ENCODE assay signal across 38 cellular contexts in genomic region chr1:226277897-226278296, GRCh38. TPM values are rescaled to one million over a fixed set of nuclear protein-coding genes. Genes with fewer than 3 reads are reported as not detected.
DNase-seq lines count a peak whose midpoint lies in the region; ATAC-seq, FAIRE-seq and TF ChIP-seq lines count a peak whose summit lies in the region.
"Had no signal": no experiment of that assay in that cellular context is flagged by ENCODE, and none has a peak within 500 bp of the region (broad histone marks: within the 10 kb centered on the region; RNA-seq: fewer than 3 reads in every experiment).

No MANE protein-coding gene starts in this region.

- H2AFZ ChIP-seq in K562 (ENCODE audit: low read depth, low read length) (no peak overlapping the region), HepG2 (ENCODE audit: low read length) (no peak overlapping the region)

- peaks cover 2% of the 10 kb centered on the region for H3K36me3 Mint-ChIP-seq in chondrocyte (ENCODE audit: low read depth)

- H3K4me2 ChIP-seq in K562 (ENCODE audit: insufficient read depth, low read length) (no peak overlapping the region), HepG2 (ENCODE audit: low read depth, low read length) (no peak overlapping the region)
- H3K4me2 ChIP-seq: A549; BLaER1; BLaER1 treated with 17β-estradiol and CSF1 and Interleukin-3, amounts not matched to agents 10 nM and 100 nM had no signal

- H3K36me3 ChIP-seq in cardiac muscle cell, result peaks cover 3% of the 10 kb centered on the region
- peaks cover 5 to 26% of the 10 kb centered on the region in 2 experiments for H3K36me3 ChIP-seq in HEK293 (ENCODE audit: control insufficient read depth in 2 of 2, insufficient read depth in 1 of 2, low read length in 2 of 2)
- H3K36me3 ChIP-seq in K562 (ENCODE audit: control insufficient read depth, insufficient read depth, low read length), result peaks cover 62% of the 10 kb centered on the region; the same call in 2 of the 3 replicates
- peaks cover 2 to 3% of the 10 kb centered on the region in 2 experiments; a peak in 2 of 5 replicates for H3K36me3 ChIP-seq in HepG2 (replicated peaks in 1 of 2; ENCODE audit: control insufficient read depth in 1 of 2, insufficient read depth in 2 of 2, low read length in 2 of 2)

- H3K9me3 ChIP-seq in cardiac muscle cell (ENCODE audit: low read depth), result no peaks in the 10 kb centered on the region
- no peaks in the 10 kb centered on the region for H3K9me3 ChIP-seq in HEK293 (ENCODE audit: control insufficient read depth, insufficient read depth, low read depth, low read length)
- no peaks in the 10 kb centered on the region for H3K9me3 ChIP-seq in K562 (replicated peaks; ENCODE audit: control insufficient read depth, insufficient read depth, low read depth, low read length)
- no peaks in the 10 kb centered on the region for H3K9me3 ChIP-seq in HepG2 (ENCODE audit: low read length)
- H3K9me3 ChIP-seq: A549; BE2C; BLaER1; BLaER1 treated with 17β-estradiol and CSF1 and Interleukin-3, amounts not matched to agents 10 nM and 100 nM; Caco-2 had no signal

- H3K27ac Mint-ChIP-seq in chondrocyte (ENCODE audit: unreplicated experiment), result no peak overlapping the region
- H3K27ac Mint-ChIP-seq: B cell; CD4-positive, alpha-beta memory T cell; CD4-positive, alpha-beta T cell; CD4-positive, CD25-positive, alpha-beta regulatory T cell; CD8-positive, alpha-beta memory T cell; CD8-positive, alpha-beta T cell had no signal

- no peak for TF ChIP-seq RAD21 in K562 (CRISPR knock-in tag; conservative IDR thresholded peaks at IDR 0.05 in 1 of 2, IDR thresholded peaks at IDR 0.05 in 1 of 2)
- TF ChIP-seq RAD21 in HepG2 (CRISPR knock-in tag; IDR thresholded peaks at IDR 0.05), result no peak

- POLR2A ChIA-PET in HEK293 (lab: Yijun Ruan, JAX) (no interaction called here), K562 (lab: Yijun Ruan, JAX) (interaction anchor here (0.8 to 1.2 kb wide), 2 partner anchors 9 to 178 kb away, joined by 3 to 4 read pairs; no protein-coding TSS in a partner anchor), HepG2 (lab: Yijun Ruan, JAX) (no interaction called here)

- H3K4me1 Mint-ChIP-seq in chondrocyte (ENCODE audit: low read depth), result peaks cover under 1% of the 10 kb centered on the region
- H3K4me1 Mint-ChIP-seq: CD4-positive, alpha-beta memory T cell; CD8-positive, alpha-beta memory T cell had no signal

- no peak overlapping the region for H3K4me3 Mint-ChIP-seq in chondrocyte (ENCODE audit: unreplicated experiment)
- H3K4me3 Mint-ChIP-seq: B cell; CD14-positive monocyte; CD4-positive, alpha-beta memory T cell; CD4-positive, alpha-beta T cell; CD4-positive, CD25-positive, alpha-beta regulatory T cell; CD8-positive, alpha-beta memory T cell; CD8-positive, alpha-beta T cell had no signal

- ATAC-seq in Right ventricle myocardium inferior (no peak), K562 (no peak), HepG2 (no peak), HG02852 (IDR thresholded peaks at IDR 0.05; ENCODE audit: unreplicated experiment) (no peak)
- ATAC-seq: A549; CD8-positive, alpha-beta T cell had no signal

- H3K79me2 ChIP-seq in K562 (ENCODE audit: control insufficient read depth, insufficient read depth, low read length) (no peaks in the 10 kb centered on the region), HepG2 (ENCODE audit: insufficient read depth, low read length) (no peaks in the 10 kb centered on the region)

- TF ChIP-seq EP300 in K562 (IDR thresholded peaks at IDR 0.05; ENCODE audit: low read length) (no peak), HepG2 (IDR thresholded peaks at IDR 0.05; ENCODE audit: low read depth in 2 of 2, low read length in 2 of 2) (no peak), HepG2 (CRISPR knock-in tag; IDR thresholded peaks at IDR 0.05; ENCODE audit: borderline replicate concordance) (no peak)

- DNase-seq in cardiac muscle cell (ENCODE audit: low read depth in 1 of 2, low spot score in 1 of 2) (no peak), Right ventricle myocardium inferior (ENCODE audit: missing footprints) (no peak), K562 (ENCODE audit: extremely low read depth in 1 of 4, low spot score in 3 of 4) (no peak), chondrocyte (ENCODE audit: low spot score) (peak; percentile 22), kidney tubule cell (ENCODE audit: low spot score) (no peak), HepG2 (ENCODE audit: low spot score) (no peak)
- DNase-seq: 8988T; ACHN; AML-193; BE2C; C1 segment of cervical spinal cord; Caco-2; Calu3; CD4-positive, alpha-beta memory T cell; CD4-positive, alpha-beta T cell; CD4-positive, CD25-positive, alpha-beta regulatory T cell; CD8-positive, alpha-beta memory T cell; CD8-positive, alpha-beta T cell; COR-L47; DMS 273 treated with DMSO at 0.1 percent for 48 hours; DMS153; DMS53; DMS79; DMS79 treated with DMSO at 0.1 percent for 48 hours; DND-41; EL had no signal

- intact Hi-C loops in Right ventricle myocardium inferior (cut with DNase I), result no loop called here
- intact Hi-C loops in K562 (cut with micrococcal nuclease), result no loop called here
- intact Hi-C loops in HepG2 (cut with micrococcal nuclease; ENCODE audit: unreplicated experiment), result no loop called here

- H3K9me1 ChIP-seq in K562 (ENCODE audit: control insufficient read depth, insufficient read depth, low read length), result no peaks in the 10 kb centered on the region

- FAIRE-seq in K562 (lab: Jason Lieb, UNC) (no peak), HepG2 (lab: Jason Lieb, UNC) (no peak)
- FAIRE-seq: A204.1, A549 had no signal

- 94% methylated on average over 8 of the region's 8 CpGs for WGBS in K562 (ENCODE audit: insufficient coverage, low coverage, missing lambda C conversion rate)
- whole genome bisulfite sequencing in HepG2 (ENCODE audit: low lambda C conversion rate), result 94% methylated on average over 8 of the region's 8 CpGs

- H3K27me3 Mint-ChIP-seq in chondrocyte (ENCODE audit: low read depth), result no peaks in the 10 kb centered on the region
- H3K27me3 Mint-ChIP-seq: B cell; CD4-positive, alpha-beta memory T cell; CD4-positive, alpha-beta T cell; CD4-positive, CD25-positive, alpha-beta regulatory T cell; CD8-positive, alpha-beta memory T cell had no signal

- H4K20me1 ChIP-seq in K562 (replicated peaks; ENCODE audit: control insufficient read depth, insufficient read depth, low read length), result no peaks in the 10 kb centered on the region
- no peaks in the 10 kb centered on the region for H4K20me1 ChIP-seq in HepG2 (ENCODE audit: insufficient read depth, low read length)
- H4K20me1 ChIP-seq: BLaER1; BLaER1 treated with 17β-estradiol and CSF1 and Interleukin-3, amounts not matched to agents 10 nM and 100 nM had no signal

- BruUV-seq in K562 (replicated peaks; lab: Mats Ljungman, UMichigan) (no TSS peak), HepG2 (replicated peaks; lab: Mats Ljungman, UMichigan) (no TSS peak)

- TF ChIP-seq POLR2A in K562 (conservative IDR thresholded peaks at IDR 0.05) (0 out of 2 replicates have a peak, but pooled peaks have one; percentile 20), HepG2 (IDR thresholded peaks at IDR 0.05; ENCODE audit: insufficient read depth in 1 of 2, low read depth in 2 of 2, low read length in 2 of 2) (no peak)

- H3K4me1 ChIP-seq in cardiac muscle cell (ENCODE audit: low read depth), result peaks cover 18% of the 10 kb centered on the region
- H3K4me1 ChIP-seq in HEK293 (ENCODE audit: control insufficient read depth, insufficient read depth, low read length), result no peaks in the 10 kb centered on the region
- H3K4me1 ChIP-seq in K562 (replicated peaks in 1 of 2; ENCODE audit: control insufficient read depth in 2 of 2, insufficient read depth in 2 of 2, low read length in 2 of 2), result no peaks in the 10 kb centered on the region
- H3K4me1 ChIP-seq in HepG2 (ENCODE audit: insufficient read depth, low read length), result no peaks in the 10 kb centered on the region
- H3K4me1 ChIP-seq: A549, BE2C, BLaER1, Caco-2 had no signal

- no peak for TF ChIP-seq CTCF in cardiac muscle cell (IDR thresholded peaks at IDR 0.05; ENCODE audit: low read depth, low read length)
- TF ChIP-seq CTCF in HEK293 (tag by site-specific recombination; IDR thresholded peaks at IDR 0.05), result no peak
- no peak for TF ChIP-seq CTCF in K562 (IDR thresholded peaks at IDR 0.05 in 2 of 3, conservative IDR thresholded peaks at IDR 0.05 in 1 of 3; ENCODE audit: insufficient read depth in 2 of 3, low read depth in 1 of 3, low read length in 3 of 3)
- no peak for TF ChIP-seq CTCF in chondrocyte (IDR thresholded peaks at IDR 0.05)
- TF ChIP-seq CTCF in HepG2 (CRISPR knock-in tag; IDR thresholded peaks at IDR 0.05), result no peak

- peak overlapping the region; percentile 48 for H3K27ac ChIP-seq in cardiac muscle cell
- no peak overlapping the region for H3K27ac ChIP-seq in HEK293 (ENCODE audit: extremely low read depth, low read depth, low read length)
- H3K27ac ChIP-seq in K562 (ENCODE audit: extremely low read depth, low read depth, low read length), result no peak overlapping the region
- H3K27ac ChIP-seq in HepG2 (ENCODE audit: extremely low read length, insufficient read depth, low read length), result no peak overlapping the region
- H3K27ac ChIP-seq: 22Rv1; A549; BLaER1; BLaER1 treated with 17β-estradiol and CSF1 and Interleukin-3, amounts not matched to agents 10 nM and 100 nM; C4-2B had no signal

- no peak overlapping the region for H3K9ac ChIP-seq in K562 (ENCODE audit: insufficient read depth in 1 of 2, low read depth in 2 of 2, low read length in 2 of 2)
- no peak overlapping the region for H3K9ac ChIP-seq in HepG2 (ENCODE audit: insufficient read depth, low read depth, low read length)
- H3K9ac ChIP-seq: BLaER1; BLaER1 treated with 17β-estradiol and CSF1 and Interleukin-3, amounts not matched to agents 10 nM and 100 nM had no signal

- in situ Hi-C loops in K562 (cut with MboI) (no loop called here), HepG2 (cut with HindIII; ENCODE audit: extremely low pct_ligation_motif_present, low pct_unique_long_range_greater_than_20kb) (no loop called here)

- no peak overlapping the region for H3K4me3 ChIP-seq in cardiac muscle cell
- no peak overlapping the region for H3K4me3 ChIP-seq in HEK293 (ENCODE audit: low read depth, low read length)
- H3K4me3 ChIP-seq in K562, result no peak overlapping the region
- H3K4me3 ChIP-seq in HepG2 (replicated peaks in 1 of 3; ENCODE audit: insufficient read depth in 1 of 3, low read depth in 2 of 3, low read length in 3 of 3), result no peak overlapping the region
- H3K4me3 ChIP-seq: A549; BLaER1; BLaER1 treated with 17β-estradiol and CSF1 and Interleukin-3, amounts not matched to agents 10 nM and 100 nM had no signal

- CTCF ChIA-PET in HEK293 (lab: Yijun Ruan, JAX), result interaction anchor here (0.6 kb wide), 1 partner anchor 15 kb away, joined by 3 read pairs; no protein-coding TSS in a partner anchor
- CTCF ChIA-PET in K562 (lab: Yijun Ruan, JAX; ENCODE audit: low intra/inter-chr PET ratio), result no interaction called here
- CTCF ChIA-PET in HepG2 (lab: Yijun Ruan, JAX; ENCODE audit: low intra/inter-chr PET ratio, low total read pairs), result no interaction called here

- H3K27me3 ChIP-seq in cardiac muscle cell (no peaks in the 10 kb centered on the region), K562 (ENCODE audit: control insufficient read depth in 2 of 2, insufficient read depth in 2 of 2, low read length in 2 of 2) (no peaks in the 10 kb centered on the region), HepG2 (ENCODE audit: control insufficient read depth in 1 of 2, insufficient read depth in 2 of 2, low read length in 2 of 2) (no peaks in the 10 kb centered on the region)
- H3K27me3 ChIP-seq: BE2C; BLaER1; BLaER1 treated with 17β-estradiol and CSF1 and Interleukin-3, amounts not matched to agents 10 nM and 100 nM had no signal

- H3K9me3 Mint-ChIP-seq in chondrocyte (ENCODE audit: low read depth), result no peaks in the 10 kb centered on the region
- H3K9me3 Mint-ChIP-seq: CD4-positive, alpha-beta memory T cell; CD4-positive, alpha-beta T cell; CD4-positive, CD25-positive, alpha-beta regulatory T cell; CD8-positive, alpha-beta memory T cell; CD8-positive, alpha-beta T cell had no signal

RNA-seq across cellular contexts. Expression of gene LIN9, which starts 31.1 kb away (rescaled TPM):
- total RNA-seq in cardiac muscle cell (11.3 and 12.6 TPM in 2 replicates), Right ventricle myocardium inferior (21.8 TPM), K562 (2014; rRNA removed) (15.8 and 18.8 TPM in 2 replicates), K562 (2014; rRNA removed; fragmentation: Illumina TruSeq; extraction: Trizol) (31.4 and 37.5 TPM in 2 replicates), K562 (2015; rRNA removed; fragmentation: Illumina TruSeq; extraction: Trizol) (29.3 and 30.6 TPM in 2 replicates), K562 (2021) (18.9 and 19.4 TPM in 2 replicates), chondrocyte (2.1 to 3.0 TPM (median 2.2 TPM) in 3 replicates), HepG2 (2016; rRNA removed; fragmentation: Illumina TruSeq; extraction: Trizol) (10.0 and 15.8 TPM in 2 replicates)
- polyA plus RNA-seq in cardiac muscle cell (9.7 and 16.6 TPM in 2 replicates), K562 (2011; rRNA removed) (22.9 and 33.0 TPM in 2 replicates), K562 (2014; fragmentation: Illumina TruSeq; extraction: Trizol) (21.6 and 25.3 TPM in 2 replicates), K562 (2014; fragmentation: Nextera tagmentation; extraction: Ambion mirVana) (10 to 100 TPM; 19.4 to 26.8 TPM), K562 (2014; rRNA removed) (19.6 and 25.5 TPM in 2 replicates), HepG2 (2011; rRNA removed) (1.7 and 3.0 TPM in 2 replicates)
- total RNA-seq in K562 (2011; cell fraction: chromatin; rRNA removed; ENCODE audit: low replicate concordance), result 14.8 and 38.6 TPM in 2 replicates
- 8.2 and 11.1 TPM in 2 replicates for total RNA-seq in K562 (2011; cell fraction: nucleolus; rRNA removed)
- total RNA-seq in K562 (2011; cell fraction: nucleoplasm; rRNA removed), result 15.6 and 18.7 TPM in 2 replicates
- 7.5 and 14.3 TPM in 2 replicates for polyA plus RNA-seq in K562 (2011; cell fraction: cytosol; rRNA removed)
- 15.2 and 19.7 TPM in 2 replicates for polyA plus RNA-seq in K562 (2011; cell fraction: nucleus; rRNA removed)
- 11.8 and 14.2 TPM in 2 replicates for polyA plus RNA-seq in K562 (2012)
- polyA minus RNA-seq in K562 (2011; rRNA and poly(A)+ RNA removed), result 23.7 and 24.4 TPM in 2 replicates
- 6.8 and 10.7 TPM in 2 replicates for polyA minus RNA-seq in K562 (2011; cell fraction: cytosol; rRNA and poly(A)+ RNA removed)
- 10.4 and 18.0 TPM in 2 replicates for polyA minus RNA-seq in K562 (2011; cell fraction: nucleus; rRNA and poly(A)+ RNA removed)
- total RNA-seq in HepG2 (2016; cell fraction: cytosol; rRNA removed; fragmentation: Illumina TruSeq; extraction: Trizol; ENCODE audit: low read depth), result 4.3 and 5.1 TPM in 2 replicates
- 9.7 and 14.6 TPM in 2 replicates for total RNA-seq in HepG2 (2016; cell fraction: insoluble cytoplasmic fraction; rRNA removed; fragmentation: Illumina TruSeq; extraction: Trizol)
- total RNA-seq in HepG2 (2016; cell fraction: membrane; rRNA removed; fragmentation: Illumina TruSeq; extraction: Trizol), result 4.7 and 5.9 TPM in 2 replicates
- 8.9 and 10.4 TPM in 2 replicates for total RNA-seq in HepG2 (2016; cell fraction: nucleus; rRNA removed; fragmentation: Illumina TruSeq; extraction: Trizol)
- polyA plus RNA-seq in HepG2 (2011; cell fraction: cytosol; rRNA removed), result 1.2 and 1.3 TPM in 2 replicates
- 1.2 and 1.3 TPM in 2 replicates for polyA plus RNA-seq in HepG2 (2011; cell fraction: nucleus; rRNA removed)
- 1.7 and 2.8 TPM in 2 replicates for polyA plus RNA-seq in HepG2 (2012)
- polyA plus RNA-seq in HepG2 (2016; cell fraction: cytosol; fragmentation: Illumina TruSeq; extraction: Trizol; ENCODE audit: low read depth), result 0.54 and 0.72 TPM in 2 replicates
- 10.2 and 11.3 TPM in 2 replicates for polyA plus RNA-seq in HepG2 (2016; cell fraction: insoluble cytoplasmic fraction; fragmentation: Illumina TruSeq; extraction: Trizol; ENCODE audit: low read depth)
- polyA plus RNA-seq in HepG2 (2016; cell fraction: membrane; fragmentation: Illumina TruSeq; extraction: Trizol; ENCODE audit: low read depth), result 1.6 and 1.8 TPM in 2 replicates
- 9.5 and 10.3 TPM in 2 replicates for polyA plus RNA-seq in HepG2 (2016; cell fraction: nucleus; fragmentation: Illumina TruSeq; extraction: Trizol; ENCODE audit: insufficient read depth, low read depth)
- 1.2 and 4.5 TPM in 2 replicates for polyA minus RNA-seq in HepG2 (2011; rRNA and poly(A)+ RNA removed; ENCODE audit: low replicate concordance)
- polyA minus RNA-seq in HepG2 (2011; cell fraction: cytosol; rRNA and poly(A)+ RNA removed), result 2.0 and 2.1 TPM in 2 replicates
- 5.2 and 7.6 TPM in 2 replicates for polyA minus RNA-seq in HepG2 (2011; cell fraction: nucleus; rRNA and poly(A)+ RNA removed)

RNA-seq across cellular contexts. Expression of gene MIXL1, which starts 54.4 kb away (rescaled TPM):
- total RNA-seq in cardiac muscle cell (3.7 and 5.4 TPM in 2 replicates), Right ventricle myocardium inferior (not detected), K562 (2014; rRNA removed) (not detected in 2 replicates), K562 (2014; rRNA removed; fragmentation: Illumina TruSeq; extraction: Trizol) (not detected in 2 replicates), K562 (2015; rRNA removed; fragmentation: Illumina TruSeq; extraction: Trizol) (not detected in 2 replicates), K562 (2021) (not detected in 2 replicates), chondrocyte (0.17 TPM in 1 of 3 replicates, not detected in the others), HepG2 (2016; rRNA removed; fragmentation: Illumina TruSeq; extraction: Trizol) (7.6 and 8.6 TPM in 2 replicates)
- polyA plus RNA-seq in cardiac muscle cell (8.0 and 11.1 TPM in 2 replicates), K562 (2011; rRNA removed) (not detected in 2 replicates), K562 (2014; fragmentation: Illumina TruSeq; extraction: Trizol) (not detected in 2 replicates), K562 (2014; fragmentation: Nextera tagmentation; extraction: Ambion mirVana) (not detected), K562 (2014; rRNA removed) (not detected in 2 replicates), HepG2 (2011; rRNA removed) (12.5 and 18.5 TPM in 2 replicates)
- 0.14 TPM in 1 of 2 replicates, not detected in the other for total RNA-seq in K562 (2011; cell fraction: chromatin; rRNA removed; ENCODE audit: low replicate concordance)
- not detected in 2 replicates for total RNA-seq in K562 (2011; cell fraction: nucleolus; rRNA removed)
- total RNA-seq in K562 (2011; cell fraction: nucleoplasm; rRNA removed), result not detected in 2 replicates
- polyA plus RNA-seq in K562 (2011; cell fraction: cytosol; rRNA removed), result not detected in 2 replicates
- polyA plus RNA-seq in K562 (2011; cell fraction: nucleus; rRNA removed), result not detected in 2 replicates
- polyA plus RNA-seq in K562 (2012), result 0.06 TPM in 1 of 2 replicates, not detected in the other
- polyA minus RNA-seq in K562 (2011; rRNA and poly(A)+ RNA removed), result not detected in 2 replicates
- polyA minus RNA-seq in K562 (2011; cell fraction: cytosol; rRNA and poly(A)+ RNA removed), result not detected in 2 replicates
- polyA minus RNA-seq in K562 (2011; cell fraction: nucleus; rRNA and poly(A)+ RNA removed), result not detected in 2 replicates
- 2.6 and 2.8 TPM in 2 replicates for total RNA-seq in HepG2 (2016; cell fraction: cytosol; rRNA removed; fragmentation: Illumina TruSeq; extraction: Trizol; ENCODE audit: low read depth)
- total RNA-seq in HepG2 (2016; cell fraction: insoluble cytoplasmic fraction; rRNA removed; fragmentation: Illumina TruSeq; extraction: Trizol), result 8.2 and 9.4 TPM in 2 replicates
- 9.0 and 9.1 TPM in 2 replicates for total RNA-seq in HepG2 (2016; cell fraction: membrane; rRNA removed; fragmentation: Illumina TruSeq; extraction: Trizol)
- 3.9 and 5.5 TPM in 2 replicates for total RNA-seq in HepG2 (2016; cell fraction: nucleus; rRNA removed; fragmentation: Illumina TruSeq; extraction: Trizol)
- polyA plus RNA-seq in HepG2 (2011; cell fraction: cytosol; rRNA removed), result 13.8 and 17.1 TPM in 2 replicates
- polyA plus RNA-seq in HepG2 (2011; cell fraction: nucleus; rRNA removed), result 2.2 and 4.1 TPM in 2 replicates
- 5.2 and 28.7 TPM in 2 replicates for polyA plus RNA-seq in HepG2 (2012)
- polyA plus RNA-seq in HepG2 (2016; cell fraction: cytosol; fragmentation: Illumina TruSeq; extraction: Trizol; ENCODE audit: low read depth), result 8.5 and 8.8 TPM in 2 replicates
- polyA plus RNA-seq in HepG2 (2016; cell fraction: insoluble cytoplasmic fraction; fragmentation: Illumina TruSeq; extraction: Trizol; ENCODE audit: low read depth), result 33.2 and 42.8 TPM in 2 replicates
- polyA plus RNA-seq in HepG2 (2016; cell fraction: membrane; fragmentation: Illumina TruSeq; extraction: Trizol; ENCODE audit: low read depth), result 21.0 and 21.4 TPM in 2 replicates
- 17.4 and 21.8 TPM in 2 replicates for polyA plus RNA-seq in HepG2 (2016; cell fraction: nucleus; fragmentation: Illumina TruSeq; extraction: Trizol; ENCODE audit: insufficient read depth, low read depth)
- polyA minus RNA-seq in HepG2 (2011; rRNA and poly(A)+ RNA removed; ENCODE audit: low replicate concordance), result 29.1 TPM in 1 of 2 replicates, not detected in the other
- polyA minus RNA-seq in HepG2 (2011; cell fraction: cytosol; rRNA and poly(A)+ RNA removed), result 8.1 and 8.9 TPM in 2 replicates
- 4.1 and 5.3 TPM in 2 replicates for polyA minus RNA-seq in HepG2 (2011; cell fraction: nucleus; rRNA and poly(A)+ RNA removed)
- total RNA-seq: A172; A673; Caco-2; Calu3; CD4-positive, alpha-beta memory T cell; CD4-positive, alpha-beta T cell; CD4-positive, CD25-positive, alpha-beta regulatory T cell; CD8-positive, alpha-beta memory T cell; CD8-positive, alpha-beta T cell had no signal
- polyA plus RNA-seq: CD14-positive monocyte; CD4-positive, alpha-beta memory T cell; CD4-positive, CD25-positive, alpha-beta regulatory T cell; CD8-positive, alpha-beta memory T cell had no signal
